Comparison of ENCODE assay signal across 10 cellular contexts in the genomic region with DNA sequence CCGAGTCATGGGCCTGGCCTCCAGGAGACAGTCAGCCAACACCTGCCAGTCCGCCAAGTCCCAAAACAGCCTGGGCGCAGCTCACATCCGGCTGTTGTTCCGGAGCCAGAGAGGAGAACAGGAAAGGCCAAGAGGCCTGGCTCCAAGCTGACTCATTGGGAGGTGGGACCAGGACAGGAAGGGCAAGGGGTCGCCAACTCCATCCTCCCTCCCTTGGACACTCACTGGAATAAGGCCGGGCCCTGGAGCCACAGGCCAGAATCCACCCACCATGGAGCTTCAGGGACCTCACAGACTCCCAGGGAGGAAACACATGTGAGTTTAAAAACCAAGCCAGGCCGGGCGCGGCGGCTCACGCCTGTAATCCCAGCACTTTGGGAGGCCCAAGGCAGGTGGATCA. TPM values are rescaled to one million over a fixed set of nuclear protein-coding genes. Genes with fewer than 3 reads are reported as not detected.
A peak's percentile ranks its signal among the peaks of the same experiment; 100 is the strongest.
DNase-seq lines count a peak whose midpoint lies in the region; ATAC-seq and TF ChIP-seq lines count a peak whose summit lies in the region.
"Had no signal": no experiment of that assay in that cellular context is flagged by ENCODE, and none has a peak within 500 bp of the region (broad histone marks: within the 10 kb centered on the region; RNA-seq: fewer than 3 reads in every experiment).

No MANE protein-coding gene starts in this region.

- no peaks in the 10 kb centered on the region for H3K79me2 ChIP-seq in fibroblast of lung (ENCODE audit: control insufficient read depth, insufficient read depth, low read length)

- peak overlapping the region; percentile 38 for H2AFZ ChIP-seq in fibroblast of lung (ENCODE audit: low read length)

- H3K9ac ChIP-seq in fibroblast of lung (ENCODE audit: insufficient read depth, low read length) = no peak overlapping the region

- no peaks in the 10 kb centered on the region for H3K36me3 ChIP-seq in RWPE2 (ENCODE audit: low read depth)
- H3K36me3 ChIP-seq in fibroblast of lung (ENCODE audit: control insufficient read depth, insufficient read depth, low read length) = no peaks in the 10 kb centered on the region
- no peaks in the 10 kb centered on the region for H3K36me3 ChIP-seq in aorta (ENCODE audit: control insufficient read depth in 1 of 2, insufficient read depth in 2 of 2, low read length in 1 of 2)

- H3K27ac ChIP-seq in RWPE2 (ENCODE audit: poor library complexity, severe bottlenecking) (peak overlapping the region; percentile 79), fibroblast of lung (ENCODE audit: insufficient read depth, low read length) (peak overlapping the region; percentile 87), aorta (ENCODE audit: low read depth in 1 of 2, low read length in 2 of 2) (peak overlapping the region in 1 of 2 donors; percentile 58)
- H3K27ac ChIP-seq: VCaP had no signal

- WGBS in aorta, 2 donors = 28 to 34% methylated on average over 12 of the region's 12 CpGs

- H3K4me1 ChIP-seq in RWPE2 (ENCODE audit: insufficient read depth, poor library complexity, severe bottlenecking) = peaks cover 35% of the 10 kb centered on the region
- H3K4me1 ChIP-seq in fibroblast of lung (ENCODE audit: control insufficient read depth, extremely low read depth, insufficient read depth, low read length) = peaks cover 13% of the 10 kb centered on the region
- H3K4me1 ChIP-seq in aorta (ENCODE audit: control insufficient read depth in 1 of 2, insufficient read depth in 2 of 2, low read length in 2 of 2) = no peaks in the 10 kb centered on the region

- DNase-seq in RWPE2 (ENCODE audit: low spot score) = peak; percentile 70
- peak; percentile 85 to 90 for DNase-seq in fibroblast of lung (ENCODE audit: low read depth in 2 of 2)
- peak; percentile 61 for DNase-seq in mucosa of gallbladder (ENCODE audit: low spot score)
- DNase-seq in aorta = peak; percentile 94 to 95
- no peak for DNase-seq in globus pallidus (ENCODE audit: low spot score)
- no peak for DNase-seq in activated CD8-positive, alpha-beta memory T cell treated with anti-CD3 and anti-CD28 coated beads for 24 hours
- DNase-seq: activated naive CD8-positive, alpha-beta T cell treated with anti-CD3 and anti-CD28 coated beads, Interleukin-2, amount 10 ng/mL, durations not matched to agents 7 days and 5 days; NCI-H510A treated with DMSO at 0.1 percent for 48 hours had no signal

- intact Hi-C loops in aorta (cut with DNase I) = loop anchor here in 1 of 2 donors (1.0 kb wide), 1 partner anchor 25 kb away; a partner anchor contains a TSS

- TF ChIP-seq CTCF in RWPE2 (IDR thresholded peaks at IDR 0.05; ENCODE audit: poor library complexity, severe bottlenecking) = no peak
- no peak for TF ChIP-seq CTCF in fibroblast of lung (conservative IDR thresholded peaks at IDR 0.05 in 1 of 2, IDR thresholded peaks at IDR 0.05 in 1 of 2; ENCODE audit: low read depth in 1 of 2, low read length in 2 of 2)

- no peak overlapping the region for H3K4me3 ChIP-seq in RWPE2 (ENCODE audit: severe bottlenecking)
- H3K4me3 ChIP-seq in fibroblast of lung (replicated peaks in 1 of 4; ENCODE audit: control extremely low read depth in 1 of 4, insufficient read depth in 1 of 4, low read depth in 3 of 4, low read length in 4 of 4) = no peak overlapping the region
- H3K4me3 ChIP-seq in aorta (ENCODE audit: low read length in 2 of 2) = no peak overlapping the region

- ATAC-seq in RWPE2 (ENCODE audit: low read depth) = peak; percentile 33; the same call in 1 of the 3 replicates
- ATAC-seq in aorta (ENCODE audit: low FRiP score) = peak; percentile 91
- no peak for ATAC-seq in HG02588 (IDR thresholded peaks at IDR 0.05; ENCODE audit: unreplicated experiment)

- H4K20me1 ChIP-seq in fibroblast of lung (ENCODE audit: control insufficient read depth, extremely low read depth, insufficient read depth, low read length) = no peaks in the 10 kb centered on the region

- H3K27me3 ChIP-seq in RWPE2 (ENCODE audit: insufficient read depth, poor library complexity, severe bottlenecking) = no peaks in the 10 kb centered on the region
- H3K27me3 ChIP-seq in fibroblast of lung (ENCODE audit: control insufficient read depth, insufficient read depth, low read length) = no peaks in the 10 kb centered on the region
- H3K27me3 ChIP-seq in aorta (ENCODE audit: control insufficient read depth in 1 of 2, insufficient read depth in 2 of 2, low read length in 1 of 2) = no peaks in the 10 kb centered on the region

- H3K9me3 ChIP-seq in RWPE2 (ENCODE audit: severe bottlenecking) (no peaks in the 10 kb centered on the region), fibroblast of lung (ENCODE audit: control insufficient read depth, insufficient read depth, low read depth, low read length) (no peaks in the 10 kb centered on the region), aorta (ENCODE audit: control insufficient read depth, low read length) (no peaks in the 10 kb centered on the region)

- H3K4me2 ChIP-seq in fibroblast of lung (ENCODE audit: extremely low read depth, insufficient read depth, low read length) = peak overlapping the region; percentile 41

RNA-seq across cellular contexts. Expression of a gene that starts 25.1 kb away (rescaled TPM):
- 309 and 368 TPM in 2 replicates for total RNA-seq in fibroblast of lung
- polyA plus RNA-seq in fibroblast of lung = 310 and 494 TPM in 2 replicates
- 243 and 393 TPM in 2 replicates for polyA plus RNA-seq in fibroblast of lung (2012)
- polyA minus RNA-seq in fibroblast of lung (ENCODE audit: low replicate concordance) = 29.9 and 44.7 TPM in 2 replicates
- 204 TPM for total RNA-seq in mucosa of gallbladder
- total RNA-seq in aorta = 100 to 1,000 TPM; 477 to 941 TPM
- 100 to 1,000 TPM; 278 to 322 TPM for polyA plus RNA-seq in aorta

Comparison
In these comparisons a context has a peak if more than half of its experiments do, and no peak if none do; other contexts are left out.
1. DNase-seq: peak in RWPE2 (single experiment), fibroblast of lung (2 of 2), mucosa of gallbladder (single experiment) and aorta (2 of 2); none in globus pallidus (single experiment) and activated CD8-positive, alpha-beta memory T cell treated with anti-CD3 and anti-CD28 coated beads for 24 hours (single experiment).